In the genomic region with DNA sequence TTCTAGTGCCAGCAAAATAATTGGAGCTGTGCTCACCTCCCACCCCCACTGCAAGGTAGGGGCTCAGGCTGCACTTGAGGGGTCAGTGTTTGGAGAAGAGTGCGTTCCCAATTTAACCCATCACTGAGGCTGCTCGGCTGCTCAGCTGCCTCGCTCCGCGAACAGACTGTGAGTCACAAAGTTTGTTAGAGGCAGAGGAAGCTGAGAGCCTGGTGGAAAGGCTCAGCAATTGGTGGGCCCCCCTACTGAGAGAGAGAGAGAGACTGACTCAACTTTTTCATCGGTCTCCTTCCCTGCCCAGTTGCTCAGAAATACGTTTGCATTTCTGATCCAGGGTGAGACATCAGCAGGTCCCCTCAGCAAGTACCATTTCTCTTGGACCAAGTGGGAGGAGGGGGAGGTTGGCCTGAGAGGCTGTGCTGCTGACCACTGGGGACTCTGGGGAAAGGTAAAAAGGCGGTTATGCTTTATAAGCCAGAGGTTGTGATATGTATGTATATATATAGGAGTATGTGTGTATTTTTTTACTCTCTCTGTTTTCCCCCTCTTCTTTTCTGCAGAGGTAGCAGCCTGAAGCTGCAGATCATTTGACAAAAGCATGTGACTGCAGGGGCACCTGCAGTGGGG, we compare ENCODE assay signal across 8 cellular contexts. TPM values are rescaled to one million over a fixed set of nuclear protein-coding genes. Genes with fewer than 3 reads are reported as not detected.
DNase-seq lines count a peak whose midpoint lies in the region; ATAC-seq, FAIRE-seq and TF ChIP-seq lines count a peak whose summit lies in the region.

No MANE protein-coding gene starts in this region.

- no peak overlapping the region for H3K27ac ChIP-seq in pancreas

- H3K27me3 Mint-ChIP-seq in stimulated activated naive B cell treated with anti-CD40 and anti-IgM and Interleukin-4, amounts not matched to agents 10 μg/mL and 1 μg/mL and 100 μg/mL, for 72 hours = peaks cover 32 to 44% of the 10 kb centered on the region in 2 donors

- H3K9me3 ChIP-seq in pancreas = no peaks in the 10 kb centered on the region

- no peaks in the 10 kb centered on the region for H3K36me3 Mint-ChIP-seq in stimulated activated naive B cell treated with anti-CD40 and anti-IgM and Interleukin-4, amounts not matched to agents 10 μg/mL and 1 μg/mL and 100 μg/mL, for 72 hours

- intact Hi-C loops in pancreas (cut with DNase I) = no loop called here

- no peak for FAIRE-seq in pancreas (lab: Jason Lieb, UNC)

- no peaks in the 10 kb centered on the region for H3K9me3 Mint-ChIP-seq in stimulated activated naive B cell treated with anti-CD40 and anti-IgM and Interleukin-4, amounts not matched to agents 10 μg/mL and 1 μg/mL and 100 μg/mL, for 72 hours

- H3K27me3 ChIP-seq in pancreas = no peaks in the 10 kb centered on the region

- no peaks in the 10 kb centered on the region for H3K36me3 ChIP-seq in pancreas

- peak overlapping the region; percentile 84 to 90 for H3K4me3 Mint-ChIP-seq in stimulated activated naive B cell treated with anti-CD40 and anti-IgM and Interleukin-4, amounts not matched to agents 10 μg/mL and 1 μg/mL and 100 μg/mL, for 72 hours

- peak; percentile 23 for DNase-seq in GOT3 (lab: John Stamatoyannopoulos, UW)
- DNase-seq in RPMI7951 (ENCODE audit: low read depth) = peak; percentile 81
- DNase-seq in amniotic epithelial cell (ENCODE audit: low read depth) = peak; percentile 66
- peak; percentile 75 for DNase-seq in kidney glomerular epithelial cell (lab: John Stamatoyannopoulos, UW)
- peak; percentile 8 for DNase-seq in stimulated activated naive B cell treated with anti-CD40 and anti-IgM and Interleukin-4, amounts not matched to agents 10 μg/mL and 1 μg/mL and 100 μg/mL, for 72 hours
- no peak for DNase-seq in pancreas
- DNase-seq in COR-L47 (lab: John Stamatoyannopoulos, UW) = no peak

- H3K4me3 ChIP-seq in pancreas = peak overlapping the region in 1 of 4 donors; percentile 71

- WGBS in pancreas, 2 donors = 44 to 53% methylated on average over 8 of the region's 8 CpGs

- no peak for TF ChIP-seq CTCF in pancreas (IDR thresholded peaks at IDR 0.05)

- H3K4me1 Mint-ChIP-seq in stimulated activated naive B cell treated with anti-CD40 and anti-IgM and Interleukin-4, amounts not matched to agents 10 μg/mL and 1 μg/mL and 100 μg/mL, for 72 hours = peaks cover 23 to 39% of the 10 kb centered on the region in 2 donors

- peak overlapping the region; percentile 56 for H3K27ac Mint-ChIP-seq in stimulated activated naive B cell treated with anti-CD40 and anti-IgM and Interleukin-4, amounts not matched to agents 10 μg/mL and 1 μg/mL and 100 μg/mL, for 72 hours

- H3K4me1 ChIP-seq in pancreas = peaks cover 0 to 5% (median 0%) of the 10 kb centered on the region in 3 donors

- peak; percentile 26 to 41 for ATAC-seq in stimulated activated naive B cell treated with anti-CD40 and anti-IgM and Interleukin-4, amounts not matched to agents 10 μg/mL and 1 μg/mL and 100 μg/mL, for 72 hours (replicated peaks)
- no peak for ATAC-seq in pancreas
- ATAC-seq in GM21526 (IDR thresholded peaks at IDR 0.05; ENCODE audit: low FRiP score, unreplicated experiment) = no peak

RNA-seq across cellular contexts. Expression of gene EFR3B, which starts 1.5 kb away (rescaled TPM):
- total RNA-seq in RPMI7951 (2014; rRNA removed; shearing (Covaris generic)) = 0.60 and 1.1 TPM in 2 replicates
- under 1 TPM; 0.23 to 0.89 (median 0.42) TPM for total RNA-seq in pancreas
- polyA plus RNA-seq in pancreas = 1 to 10 TPM in 1 of 2 donors, under 1 TPM in 1; 0.46 to 1.0 TPM

Comparison
In these comparisons a context has a peak if more than half of its experiments do, and no peak if none do; other contexts are left out.
1. DNase-seq: peak in GOT3 (single experiment), RPMI7951 (single experiment), amniotic epithelial cell (single experiment), kidney glomerular epithelial cell (single experiment) and stimulated activated naive B cell treated with anti-CD40 and anti-IgM and Interleukin-4, amounts not matched to agents 10 μg/mL and 1 μg/mL and 100 μg/mL, for 72 hours (single experiment); none in pancreas (0 of 6) and COR-L47 (single experiment).
2. ATAC-seq: peak in stimulated activated naive B cell treated with anti-CD40 and anti-IgM and Interleukin-4, amounts not matched to agents 10 μg/mL and 1 μg/mL and 100 μg/mL, for 72 hours (2 of 2); none in pancreas (0 of 4) and GM21526 (single experiment).